Comparison of ENCODE assay signal across 8 cellular contexts in the genomic region with DNA sequence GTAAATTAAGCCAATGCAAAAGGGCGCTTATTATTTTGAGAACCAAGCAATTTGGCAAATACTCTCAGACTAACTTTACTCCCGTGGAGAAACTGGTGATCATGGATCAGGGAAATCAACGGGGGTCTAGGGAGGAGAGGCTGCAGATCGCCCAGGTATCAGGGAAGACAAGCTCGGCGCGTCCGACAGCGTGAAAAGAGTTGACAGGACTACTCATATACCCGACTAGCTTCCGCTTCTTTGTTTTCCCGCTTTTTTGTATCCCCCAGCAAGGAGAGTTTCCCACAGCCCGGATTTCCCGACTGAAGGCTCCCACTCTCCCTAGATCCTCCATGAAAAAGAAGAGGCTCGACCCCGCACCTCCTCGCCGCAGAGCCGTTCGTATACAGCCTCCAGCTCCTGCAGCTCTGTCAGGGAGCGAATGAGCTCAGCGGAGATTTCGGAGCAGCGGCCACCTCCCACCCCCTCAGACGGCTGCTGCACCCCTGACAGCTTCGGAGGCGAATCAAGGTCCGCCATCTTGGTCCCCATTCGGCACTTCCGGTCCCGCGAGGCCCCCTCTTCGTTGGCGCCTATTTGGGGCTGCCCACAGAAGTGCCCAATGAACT. TPM values are rescaled to one million over a fixed set of nuclear protein-coding genes. Genes with fewer than 3 reads are reported as not detected.
DNase-seq lines count a peak whose midpoint lies in the region; ATAC-seq and TF ChIP-seq lines count a peak whose summit lies in the region.

TSS of gene COG4 (minus strand) at position 542 of the 608 bp plus-strand sequence. CDS start at position 531, 11 bp downstream.

- H3K27me3 Mint-ChIP-seq in Caco-2 (ENCODE audit: insufficient read depth, unreplicated experiment): no peaks in the 10 kb centered on the region

- CTCF ChIA-PET in Caco-2 (lab: Charles Lee): no interaction called here

- H4K20me1 ChIP-seq in Karpas-422 (ENCODE audit: insufficient read depth, low read depth, low read length): peaks cover 19% of the 10 kb centered on the region

- peaks cover 19% of the 10 kb centered on the region for H3K4me1 Mint-ChIP-seq in Caco-2 (ENCODE audit: low read depth, unreplicated experiment)

- H2AFZ ChIP-seq in Karpas-422 (ENCODE audit: low read length) (peak within 1 kb of the TSS; percentile 25), neuron (ENCODE audit: low read depth, low read length) (peak within 1 kb of the TSS; percentile 38)

- TF ChIP-seq CTCF in Caco-2 (IDR thresholded peaks at IDR 0.05; ENCODE audit: insufficient read depth in 1 of 2, low read depth in 1 of 2, low read length in 1 of 2, severe bottlenecking in 1 of 2, unreplicated experiment in 1 of 2): no peak

- peak within 1 kb of the TSS; percentile 80 for H3K4me2 ChIP-seq in Karpas-422 (ENCODE audit: low read depth, low read length, poor library complexity, severe bottlenecking)

- H3K4me3 ChIP-seq in Caco-2 (ENCODE audit: low read depth, low read length) (peak within 1 kb of the TSS; percentile 93), Karpas-422 (ENCODE audit: low read length) (peak within 1 kb of the TSS; percentile 95), neuron (ENCODE audit: low read length) (peak within 1 kb of the TSS; percentile 96), subcutaneous abdominal adipose tissue (ENCODE audit: low read depth in 1 of 5, low read length in 5 of 5) (peak within 1 kb of the TSS; percentile 96 to 99 (median 99))

- peak within 1 kb of the TSS; percentile 98 for H3K4me3 Mint-ChIP-seq in Caco-2 (ENCODE audit: unreplicated experiment)

- H3K9me3 ChIP-seq in Caco-2 (no peaks in the 10 kb centered on the region), Karpas-422 (ENCODE audit: low read length) (no peaks in the 10 kb centered on the region), neuron (ENCODE audit: low read length) (no peaks in the 10 kb centered on the region), subcutaneous abdominal adipose tissue (ENCODE audit: control insufficient read depth in 5 of 5, low read length in 5 of 5) (no peaks in the 10 kb centered on the region)

- intact Hi-C loops in Caco-2 (cut with micrococcal nuclease; ENCODE audit: unreplicated experiment): loop anchor here (1.0 kb wide), 1 partner anchor 177 kb away; the partner anchor contains the start of gene DDX19A

- no peaks in the 10 kb centered on the region for H3K27me3 ChIP-seq in Caco-2 (replicated peaks; ENCODE audit: control insufficient read depth, insufficient read depth, low read length)
- H3K27me3 ChIP-seq in Karpas-422 (ENCODE audit: low read length): no peaks in the 10 kb centered on the region
- H3K27me3 ChIP-seq in neuron (ENCODE audit: insufficient read depth, low read length): no peaks in the 10 kb centered on the region
- H3K27me3 ChIP-seq in subcutaneous abdominal adipose tissue (ENCODE audit: control insufficient read depth in 5 of 5, insufficient read depth in 4 of 5, low read length in 5 of 5): no peaks in the 10 kb centered on the region

- H3K36me3 Mint-ChIP-seq in Caco-2 (ENCODE audit: insufficient read depth, unreplicated experiment): peaks cover 51% of the 10 kb centered on the region

- H3K9ac ChIP-seq in Karpas-422 (ENCODE audit: low read length) (peak within 1 kb of the TSS; percentile 96), subcutaneous abdominal adipose tissue (ENCODE audit: low read length in 5 of 5) (peak within 1 kb of the TSS; percentile 92 to 99 (median 98))

- DNase-seq in Caco-2 (peak; percentile 92 to 93), Karpas-422 (peak; percentile 97), SK-N-DZ (ENCODE audit: low spot score) (peak; percentile 92), foreskin melanocyte (peak; percentile 78)
- DNase-seq in activated naive CD4-positive, alpha-beta T cell treated with Interleukin-2 at 50 U/mL for 16 hours: peak; percentile 93

- no peaks in the 10 kb centered on the region for H3K9me3 Mint-ChIP-seq in Caco-2 (ENCODE audit: unreplicated experiment)

- ATAC-seq in GM21526 (IDR thresholded peaks at IDR 0.05; ENCODE audit: low FRiP score, unreplicated experiment): peak; percentile 65

- POLR2A ChIA-PET in Caco-2 (lab: Charles Lee): interaction anchor here (0.6 to 1.6 kb wide), 6 partner anchors 69 to 249 kb away, joined by 3 to 18 read pairs (median 6); partner anchors contain the start of gene DDX19A

- peak within 1 kb of the TSS; percentile 99 for H3K27ac Mint-ChIP-seq in Caco-2 (ENCODE audit: unreplicated experiment)

- H3K27ac ChIP-seq in Karpas-422 (ENCODE audit: low read length) (peak within 1 kb of the TSS; percentile 87), subcutaneous abdominal adipose tissue (ENCODE audit: low read depth, low read length) (peak within 1 kb of the TSS; percentile 95)

- H3K36me3 ChIP-seq in Caco-2 (ENCODE audit: control insufficient read depth, insufficient read depth, low read length) (no peaks in the 10 kb centered on the region), Karpas-422 (ENCODE audit: insufficient read depth, low read length) (peaks cover 24% of the 10 kb centered on the region), neuron (ENCODE audit: insufficient read depth, low read length) (peaks cover 32% of the 10 kb centered on the region), subcutaneous abdominal adipose tissue (ENCODE audit: control insufficient read depth in 5 of 5, insufficient read depth in 5 of 5, low read length in 5 of 5) (peaks cover 5 to 23% (median 14%) of the 10 kb centered on the region in 5 donors)

- H3K79me2 ChIP-seq in Karpas-422 (ENCODE audit: low read length): peaks cover 70% of the 10 kb centered on the region

- TSS peak; percentile 86 for BruUV-seq in Caco-2 (replicated peaks; lab: Mats Ljungman, UMichigan)

- no peaks in the 10 kb centered on the region for H3K9me2 ChIP-seq in Karpas-422 (replicated peaks; ENCODE audit: insufficient read depth, low read length)

- H3K4me1 ChIP-seq in Caco-2: peaks cover 24% of the 10 kb centered on the region
- peaks cover 44% of the 10 kb centered on the region for H3K4me1 ChIP-seq in Karpas-422 (ENCODE audit: low read length)
- peaks cover 22% of the 10 kb centered on the region for H3K4me1 ChIP-seq in neuron (ENCODE audit: insufficient read depth, low read length)
- H3K4me1 ChIP-seq in subcutaneous abdominal adipose tissue (ENCODE audit: control insufficient read depth in 5 of 5, insufficient read depth in 5 of 5, low read length in 5 of 5): peaks cover 6 to 38% (median 25%) of the 10 kb centered on the region in 5 donors

RNA-seq across cellular contexts. Expression of gene COG4, which starts in this region (rescaled TPM):
- 88.5 and 90.3 TPM in 2 replicates for total RNA-seq in Caco-2 (2022)
- total RNA-seq in Karpas-422 (2014; rRNA removed; shearing (Covaris generic); ENCODE audit: low replicate concordance): 24.7 and 47.0 TPM in 2 replicates
- 112 and 169 TPM in 2 replicates for polyA plus RNA-seq in SK-N-DZ (2014; cell fraction: cytosol; rRNA removed)
- 342 and 354 TPM in 2 replicates for polyA plus RNA-seq in SK-N-DZ (2014; cell fraction: nucleus; rRNA removed)

Comparison
In these comparisons a context has a peak if more than half of its experiments do, and no peak if none do; other contexts are left out.
1. Peak in every context shown above with its lines: DNase-seq, ATAC-seq, H3K4me3 ChIP-seq and H3K27ac ChIP-seq.